8 cellular contexts compared by ENCODE assay signal in genomic region chr5:151223447-151224264, GRCh38. TPM values are rescaled to one million over a fixed set of nuclear protein-coding genes. Genes with fewer than 3 reads are reported as not detected.
A peak's percentile ranks its signal among the peaks of the same experiment; 100 is the strongest.
DNase-seq lines count a peak whose midpoint lies in the region; ATAC-seq and TF ChIP-seq lines count a peak whose summit lies in the region.

CCDC69 (minus strand) TSS chr5:151224092; CDS start chr5:151223970, 122 bp downstream.

- H3K27me3 ChIP-seq in right cardiac atrium (ENCODE audit: control insufficient read depth, insufficient read depth) (no peaks in the 10 kb centered on the region), prostate gland (replicated peaks; ENCODE audit: insufficient read depth) (no peaks in the 10 kb centered on the region)

- ATAC-seq in GM21723 (IDR thresholded peaks at IDR 0.05; ENCODE audit: unreplicated experiment) (peak; percentile 73), right cardiac atrium (peak; percentile 92 to 93)

- intact Hi-C loops in right cardiac atrium (cut with DNase I), result no loop called here
- intact Hi-C loops in prostate gland (cut with DNase I), result no loop called here

- H3K4me3 ChIP-seq in GM08714 (ENCODE audit: low read length) (peak within 1 kb of the TSS; percentile 79), right cardiac atrium (ENCODE audit: low read length) (peak within 1 kb of the TSS; percentile 88), prostate gland (peak within 1 kb of the TSS; percentile 56 to 57)

- H3K36me3 ChIP-seq in prostate gland, result no peaks in the 10 kb centered on the region

- in situ Hi-C loops in KBM-7 (cut with MboI; ENCODE audit: low pct_unique_long_range_greater_than_20kb, low sequenced_read_pairs), result no loop called here

- under 1% methylated on average over 58 of the region's 58 CpGs for WGBS in right cardiac atrium
- WGBS in prostate gland, result 2% methylated on average over 58 of the region's 58 CpGs

- TF ChIP-seq POLR2A in prostate gland (IDR thresholded peaks at IDR 0.05), result peak; percentile 80

- peak in 1 of 4 experiments; percentile 41 for TF ChIP-seq CTCF in prostate gland (IDR thresholded peaks at IDR 0.05)

- H3K9me3 ChIP-seq in right cardiac atrium (ENCODE audit: control insufficient read depth, low read length), result no peaks in the 10 kb centered on the region
- H3K9me3 ChIP-seq in prostate gland, result no peaks in the 10 kb centered on the region

- peak within 1 kb of the TSS; percentile 95 for H3K27ac ChIP-seq in right cardiac atrium (ENCODE audit: low read length)
- peak within 1 kb of the TSS; percentile 40 to 76 for H3K27ac ChIP-seq in prostate gland

- H3K4me1 ChIP-seq in right cardiac atrium (ENCODE audit: control insufficient read depth, insufficient read depth, low read length) (peaks cover 21% of the 10 kb centered on the region), prostate gland (replicated peaks) (no peaks in the 10 kb centered on the region)

- DNase-seq in KBM-7 (peak; percentile 76), SKM-1 treated with dmso at 0.1 percent for 144 hours (lab: John Stamatoyannopoulos, UW; ENCODE audit: unreplicated experiment) (peak; percentile 62), amygdala (lab: John Stamatoyannopoulos, UW) (peak in 40 of 56 donors; percentile 4 to 73 (median 28)), right cardiac atrium (peak; percentile 84 to 94 (median 92)), prostate gland (ENCODE audit: low spot score) (peak; percentile 72), OCI-M2 (lab: John Stamatoyannopoulos, UW; ENCODE audit: unreplicated experiment) (no peak)

RNA-seq across cellular contexts. Expression of gene CCDC69, which starts in this region (rescaled TPM):
- 100 to 1,000 TPM; 167 to 194 (median 190) TPM for total RNA-seq in right cardiac atrium
- 244 TPM for polyA plus RNA-seq in right cardiac atrium
- total RNA-seq in prostate gland, result 10 to 100 TPM; 28.2 to 53.8 TPM
